Comparison of ENCODE assay signal across 8 cellular contexts in the genomic region with DNA sequence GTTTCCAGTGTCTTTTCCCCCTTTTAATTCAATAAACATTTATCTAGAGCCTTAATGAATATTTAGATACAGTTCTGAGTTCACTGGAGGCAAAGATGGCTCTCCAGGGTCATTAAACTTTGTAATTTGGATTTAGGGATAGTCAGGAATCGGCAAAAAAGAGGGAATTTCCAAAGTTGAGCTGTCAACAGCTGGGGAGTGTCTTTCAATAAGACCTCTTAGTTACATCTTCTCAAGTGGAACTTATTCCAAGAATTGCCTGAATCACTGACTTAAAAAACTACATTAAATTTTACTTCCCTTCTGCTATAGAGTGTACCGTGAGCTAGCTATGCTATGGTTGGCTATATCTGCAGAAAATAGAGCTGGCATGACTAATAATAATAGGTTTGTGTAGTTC. TPM values are rescaled to one million over a fixed set of nuclear protein-coding genes. Genes with fewer than 3 reads are reported as not detected.
DNase-seq lines count a peak whose midpoint lies in the region; ATAC-seq and TF ChIP-seq lines count a peak whose summit lies in the region.

No MANE protein-coding gene starts in this region.

- TF ChIP-seq CTCF in kidney epithelial cell (IDR thresholded peaks at IDR 0.05; ENCODE audit: insufficient read depth, low read length, poor library complexity, severe bottlenecking) (no peak), testis (IDR thresholded peaks at IDR 0.05) (no peak)

- no peak for TF ChIP-seq POLR2A in testis (IDR thresholded peaks at IDR 0.05)

- no peak overlapping the region for H3K27ac Mint-ChIP-seq in activated CD4-positive, alpha-beta T cell treated with anti-CD3 and anti-CD28 coated beads, Interleukin-2, amount 10 ng/mL, durations not matched to agents 24 days and 14 days
- H3K27ac Mint-ChIP-seq in activated naive CD4-positive, alpha-beta T cell treated with anti-CD3 and anti-CD28 coated beads, Interleukin-2, amount 50 U/mL, for 72 hours: peak overlapping the region; percentile 88 to 93

- no peak for DNase-seq in activated CD4-positive, alpha-beta T cell treated with anti-CD3 and anti-CD28 coated beads, Interleukin-2, amount 10 ng/mL, durations not matched to agents 24 days and 14 days
- DNase-seq in activated CD4-positive, alpha-beta T cell treated with anti-CD3 and anti-CD28 coated beads for 4 hours: no peak
- no peak for DNase-seq in activated naive CD4-positive, alpha-beta T cell treated with anti-CD3 and anti-CD28 coated beads, Interleukin-2, amount 50 U/mL, for 72 hours (ENCODE audit: low spot score in 2 of 2)
- DNase-seq in kidney epithelial cell (ENCODE audit: low read depth) (no peak), testis (no peak), dedifferentiated amniotic fluid mesenchymal stem cell (ENCODE audit: extremely low spot score) (no peak), germinal center (ENCODE audit: low spot score) (no peak)

- H3K27me3 ChIP-seq in kidney epithelial cell (ENCODE audit: control insufficient read depth, insufficient read depth, low read length) (no peaks in the 10 kb centered on the region), testis (no peaks in the 10 kb centered on the region)

- H3K4me3 Mint-ChIP-seq in activated CD4-positive, alpha-beta T cell treated with anti-CD3 and anti-CD28 coated beads, Interleukin-2, amount 10 ng/mL, durations not matched to agents 24 days and 14 days: peak overlapping the region; percentile 97

- intact Hi-C loops in activated CD4-positive, alpha-beta T cell treated with anti-CD3 and anti-CD28 coated beads, Interleukin-2, amount 10 ng/mL, durations not matched to agents 24 days and 14 days (cut with micrococcal nuclease): loop anchor here (1.0 to 10.0 kb wide), 9 partner anchors 23 to 1210 kb away; a partner anchor contains a TSS
- intact Hi-C loops in testis (cut with DNase I; ENCODE audit: low total_unique reads): loop anchor here (5.0 kb wide), 1 partner anchor 167 kb away; no protein-coding TSS in a partner anchor

- H3K4me1 Mint-ChIP-seq in activated CD4-positive, alpha-beta T cell treated with anti-CD3 and anti-CD28 coated beads, Interleukin-2, amount 10 ng/mL, durations not matched to agents 24 days and 14 days: peaks cover 45% of the 10 kb centered on the region

- peaks cover 3% of the 10 kb centered on the region for H3K36me3 Mint-ChIP-seq in activated CD4-positive, alpha-beta T cell treated with anti-CD3 and anti-CD28 coated beads, Interleukin-2, amount 10 ng/mL, durations not matched to agents 24 days and 14 days (ENCODE audit: low read depth)
- H3K36me3 Mint-ChIP-seq in activated naive CD4-positive, alpha-beta T cell treated with anti-CD3 and anti-CD28 coated beads, Interleukin-2, amount 50 U/mL, for 72 hours: peaks cover 0 to 12% of the 10 kb centered on the region in 2 donors

- H3K4me3 ChIP-seq in kidney epithelial cell (ENCODE audit: low read depth, low read length) (peak overlapping the region; percentile 94), testis (peak overlapping the region; percentile 81 to 89)

- H3K9me3 ChIP-seq in testis: no peaks in the 10 kb centered on the region

- peaks cover 6% of the 10 kb centered on the region for H3K27me3 Mint-ChIP-seq in activated CD4-positive, alpha-beta T cell treated with anti-CD3 and anti-CD28 coated beads, Interleukin-2, amount 10 ng/mL, durations not matched to agents 24 days and 14 days

- H3K9me3 Mint-ChIP-seq in activated CD4-positive, alpha-beta T cell treated with anti-CD3 and anti-CD28 coated beads, Interleukin-2, amount 10 ng/mL, durations not matched to agents 24 days and 14 days: no peaks in the 10 kb centered on the region
- no peaks in the 10 kb centered on the region for H3K9me3 Mint-ChIP-seq in activated naive CD4-positive, alpha-beta T cell treated with anti-CD3 and anti-CD28 coated beads, Interleukin-2, amount 50 U/mL, for 72 hours

- 9 to 33% methylated on average over 2 of the region's 2 CpGs for WGBS in testis, 2 donors

- peaks cover 12% of the 10 kb centered on the region for H3K4me1 ChIP-seq in testis

- H3K36me3 ChIP-seq in kidney epithelial cell (ENCODE audit: control insufficient read depth, insufficient read depth, low read length) (no peaks in the 10 kb centered on the region), testis (ENCODE audit: low read depth, missing control alignments) (no peaks in the 10 kb centered on the region)

- H3K27ac ChIP-seq in testis: peak overlapping the region; percentile 87 to 92

- ATAC-seq in activated naive CD4-positive, alpha-beta T cell treated with anti-CD3 and anti-CD28 coated beads, Interleukin-2, amount 50 U/mL, for 72 hours: no peak
- no peak for ATAC-seq in GM21528 (IDR thresholded peaks at IDR 0.05; ENCODE audit: low FRiP score, unreplicated experiment)

RNA-seq across cellular contexts. Expression of a gene that starts 2.0 kb away (rescaled TPM):
- 17.6 and 18.3 TPM in 2 replicates for total RNA-seq in activated CD4-positive, alpha-beta T cell treated with anti-CD3 and anti-CD28 coated beads, Interleukin-2, amount 10 ng/mL, durations not matched to agents 24 days and 14 days
- 10 to 100 TPM; 17.5 to 21.5 TPM for total RNA-seq in activated naive CD4-positive, alpha-beta T cell treated with anti-CD3 and anti-CD28 coated beads, Interleukin-2, amount 50 U/mL, for 72 hours
- total RNA-seq in kidney epithelial cell (14.0 TPM in 2 replicates), testis (10 to 100 TPM; 16.8 to 17.7 TPM)
- 8.9 TPM for polyA plus RNA-seq in testis (ENCODE audit: insufficient read depth, low read depth, low replicate concordance)
